In the genomic region with DNA sequence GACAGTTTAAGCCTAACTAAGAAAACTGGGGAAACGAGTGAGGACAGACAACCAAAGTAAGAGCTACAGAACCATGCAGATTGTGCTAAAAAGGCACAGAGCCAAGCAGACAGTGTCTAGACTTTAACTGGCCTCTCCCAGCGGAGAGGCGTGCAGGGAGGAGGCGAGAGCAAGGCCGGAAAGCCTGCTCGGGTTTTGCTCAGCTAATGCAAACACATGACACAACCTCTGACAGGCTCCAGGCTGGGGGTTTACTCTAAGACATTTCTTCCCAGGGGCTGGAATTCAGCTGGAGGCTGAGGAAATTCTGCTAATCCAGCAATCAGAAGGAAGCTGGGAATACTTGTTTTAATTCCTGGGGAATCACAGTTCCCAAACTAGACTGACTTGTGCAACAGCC, we compare ENCODE assay signal across 1 cellular context.
TF ChIP-seq lines count a peak whose summit lies in the region.

No MANE protein-coding gene starts in this region.

TF ChIP-seq in SK-N-SH, 30 proteins besides CTCF, POLR2A, EP300 and RAD21 (continued from another document):
- TF ChIP-seq NFIC (IDR thresholded peaks at IDR 0.05; ENCODE audit: borderline replicate concordance) (no peak), SIN3A (IDR thresholded peaks at IDR 0.05; ENCODE audit: borderline replicate concordance, low read depth, low read length) (no peak), MXI1 (IDR thresholded peaks at IDR 0.05; ENCODE audit: low read depth, low read length) (no peak), GABPA (IDR thresholded peaks at IDR 0.05; ENCODE audit: low read depth) (no peak), TCF12 (IDR thresholded peaks at IDR 0.05) (no peak), TAF1 (IDR thresholded peaks at IDR 0.05; ENCODE audit: borderline replicate concordance, low read depth, low read length) (no peak)
- TF ChIP-seq, protein P1, sequence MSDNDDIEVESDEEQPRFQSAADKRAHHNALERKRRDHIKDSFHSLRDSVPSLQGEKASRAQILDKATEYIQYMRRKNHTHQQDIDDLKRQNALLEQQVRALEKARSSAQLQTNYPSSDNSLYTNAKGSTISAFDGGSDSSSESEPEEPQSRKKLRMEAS (IDR thresholded peaks at IDR 0.05; ENCODE audit: low read depth), result no peak
